ENCODE assay signal across 19 cellular contexts in genomic region chr9:98159790-98160189, GRCh38.
"Had no signal": no experiment of that assay in that cellular context is flagged by ENCODE, and none has a peak within 500 bp of the region (broad histone marks: within the 10 kb centered on the region; RNA-seq: fewer than 3 reads in every experiment).

No MANE protein-coding gene starts in this region.

- H3K4me3 ChIP-seq: coronary artery, gastroesophageal sphincter, hepatocyte, testis, uterus had no signal

- H3K4me3 Mint-ChIP-seq: activated CD4-positive, alpha-beta memory T cell treated with anti-CD3 and anti-CD28 coated beads for 36 hours; activated T-cell treated with anti-CD3 and anti-CD28 coated beads, Interleukin-2, amount 50 U/mL, for 72 hours; mesothelial cell of epicardium; stimulated activated naive CD8-positive, alpha-beta T cell treated with anti-CD3 and anti-CD28 coated beads, Interleukin-15, Interleukin-2, amounts not matched to agents 100 ng/mL and 50 ng/mL, for 24 hours; T-helper 1 cell treated with Interleukin-12 subunit alpha and Interleukin-12 subunit beta and Interleukin-4 antibody, amounts not matched to agents 30 μg/mL and 1 μg/mL, for 36 hours had no signal

- H3K36me3 Mint-ChIP-seq: activated CD4-positive, alpha-beta memory T cell treated with anti-CD3 and anti-CD28 coated beads for 36 hours; mesothelial cell of epicardium had no signal

- ATAC-seq: activated T-cell treated with anti-CD3 and anti-CD28 coated beads, Interleukin-2, amount 50 U/mL, for 72 hours; gastroesophageal sphincter had no signal

- H3K9me3 ChIP-seq: gastroesophageal sphincter, testis, uterus had no signal

- FAIRE-seq: TTC549 had no signal

- H3K27me3 ChIP-seq: gastroesophageal sphincter, hepatocyte, testis, uterus had no signal

- H3K9me3 Mint-ChIP-seq: activated CD4-positive, alpha-beta memory T cell treated with anti-CD3 and anti-CD28 coated beads for 36 hours; activated T-cell treated with anti-CD3 and anti-CD28 coated beads, Interleukin-2, amount 50 U/mL, for 72 hours; mesothelial cell of epicardium; stimulated activated naive CD8-positive, alpha-beta T cell treated with anti-CD3 and anti-CD28 coated beads, Interleukin-15, Interleukin-2, amounts not matched to agents 100 ng/mL and 50 ng/mL, for 24 hours; T-helper 1 cell treated with Interleukin-12 subunit alpha and Interleukin-12 subunit beta and Interleukin-4 antibody, amounts not matched to agents 30 μg/mL and 1 μg/mL, for 36 hours had no signal

- H3K4me2 ChIP-seq: hepatocyte had no signal

- H3K27ac ChIP-seq: coronary artery, epithelial cell of prostate, gastroesophageal sphincter, hepatocyte, testis, uterus had no signal

- H3K27ac Mint-ChIP-seq: activated CD4-positive, alpha-beta memory T cell treated with anti-CD3 and anti-CD28 coated beads for 36 hours; activated T-cell treated with anti-CD3 and anti-CD28 coated beads, Interleukin-2, amount 50 U/mL, for 72 hours; mesothelial cell of epicardium; stimulated activated naive CD8-positive, alpha-beta T cell treated with anti-CD3 and anti-CD28 coated beads, Interleukin-15, Interleukin-2, amounts not matched to agents 100 ng/mL and 50 ng/mL, for 24 hours had no signal

- H2AFZ ChIP-seq: hepatocyte had no signal

- H3K36me3 ChIP-seq: gastroesophageal sphincter, uterus had no signal

- H3K27me3 Mint-ChIP-seq: activated CD4-positive, alpha-beta memory T cell treated with anti-CD3 and anti-CD28 coated beads for 36 hours; stimulated activated naive CD8-positive, alpha-beta T cell treated with anti-CD3 and anti-CD28 coated beads, Interleukin-15, Interleukin-2, amounts not matched to agents 100 ng/mL and 50 ng/mL, for 24 hours had no signal

- H3K4me1 ChIP-seq: gastroesophageal sphincter, uterus had no signal

- DNase-seq: activated CD4-positive, alpha-beta memory T cell treated with anti-CD3 and anti-CD28 coated beads for 36 hours; activated CD4-positive, CD25-positive, alpha-beta regulatory T cell treated with anti-CD3 and anti-CD28 coated beads, Interleukin-2, amount 50 U/mL, for 72 hours; activated CD8-positive, alpha-beta memory T cell treated with anti-CD3 and anti-CD28 coated beads, Interleukin-2, amount 50 U/mL, for 4 hours; activated T-cell treated with anti-CD3 and anti-CD28 coated beads, Interleukin-2, amount 50 U/mL, for 72 hours; caudate nucleus; effector CD4-positive, alpha-beta T cell; kidney glomerular epithelial cell; stimulated activated CD4-positive, alpha-beta T cell treated with anti-CD3 and anti-CD28 coated beads, Interleukin-12 subunit alpha, Interleukin-12 subunit beta, amount 100 ng/mL, for 4 hours; stimulated activated CD4-positive, alpha-beta T cell treated with anti-CD3 and anti-CD28 coated beads, Interleukin-2, amount 100 ng/mL, for 48 hours; testis; uterus had no signal
